1 cellular context compared by ENCODE assay signal in genomic region chr5:5318426-5319205, GRCh38.
TF ChIP-seq lines count a peak whose summit lies in the region.

No MANE protein-coding gene starts in this region.

TF ChIP-seq in GM23338, 12 proteins besides CTCF, POLR2A, EP300 and RAD21 (continued from another document):
- no peak for TF ChIP-seq REST (IDR thresholded peaks at IDR 0.05; ENCODE audit: unreplicated experiment)
- TF ChIP-seq ZNF331 (CRISPR knock-in tag; IDR thresholded peaks at IDR 0.05; ENCODE audit: low read depth), result no peak
- TF ChIP-seq ETS1 (IDR thresholded peaks at IDR 0.05), result no peak
- no peak for TF ChIP-seq POLR2AphosphoS5 (IDR thresholded peaks at IDR 0.05; ENCODE audit: low read depth)
- TF ChIP-seq ZNF462 (CRISPR knock-in tag; IDR thresholded peaks at IDR 0.05), result no peak
- no peak for TF ChIP-seq JUNB (IDR thresholded peaks at IDR 0.05; ENCODE audit: unreplicated experiment)
- no peak for TF ChIP-seq STAT1 (IDR thresholded peaks at IDR 0.05; ENCODE audit: unreplicated experiment)
- TF ChIP-seq EZH2 (IDR thresholded peaks at IDR 0.05; ENCODE audit: low read depth, unreplicated experiment), result no peak
- TF ChIP-seq ZNF114 (CRISPR knock-in tag; IDR thresholded peaks at IDR 0.05), result no peak
